In the genomic region with DNA sequence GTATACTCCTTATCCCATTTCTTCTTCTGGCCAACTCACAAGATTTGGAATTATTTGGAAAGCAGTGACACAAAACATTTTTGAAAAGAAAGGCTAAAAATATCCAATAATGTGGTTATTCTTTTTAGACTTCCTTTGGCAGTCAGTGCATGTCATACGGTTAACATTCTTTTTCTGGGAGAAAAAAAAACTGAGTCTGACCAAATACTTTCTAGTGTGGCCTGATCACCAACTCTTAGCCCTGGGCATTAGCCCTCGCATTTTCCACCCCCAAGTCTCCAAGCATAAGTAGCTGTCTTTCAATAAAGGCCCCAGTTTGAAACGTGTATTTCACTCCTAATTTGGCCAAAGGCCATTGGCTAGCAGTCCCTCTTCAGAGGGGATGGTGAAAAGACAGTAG, we compare ENCODE assay signal across 12 cellular contexts. TPM values are rescaled to one million over a fixed set of nuclear protein-coding genes. Genes with fewer than 3 reads are reported as not detected.
A peak's percentile ranks its signal among the peaks of the same experiment; 100 is the strongest.
DNase-seq lines count a peak whose midpoint lies in the region; ATAC-seq, FAIRE-seq and TF ChIP-seq lines count a peak whose summit lies in the region.
"Had no signal": no experiment of that assay in that cellular context is flagged by ENCODE, and none has a peak within 500 bp of the region (broad histone marks: within the 10 kb centered on the region; RNA-seq: fewer than 3 reads in every experiment).

No MANE protein-coding gene starts in this region.

- TF ChIP-seq CTCF in MCF 10A (IDR thresholded peaks at IDR 0.05; ENCODE audit: unreplicated experiment), result no peak
- TF ChIP-seq CTCF in mammary epithelial cell (conservative IDR thresholded peaks at IDR 0.05 in 1 of 2, IDR thresholded peaks at IDR 0.05 in 1 of 2; ENCODE audit: extremely low read depth in 1 of 2, insufficient read depth in 1 of 2, low read depth in 1 of 2, low read length in 2 of 2), result no peak
- no peak for TF ChIP-seq CTCF in K562 (IDR thresholded peaks at IDR 0.05 in 2 of 3, conservative IDR thresholded peaks at IDR 0.05 in 1 of 3; ENCODE audit: insufficient read depth in 2 of 3, low read depth in 1 of 3, low read length in 3 of 3)

- H3K4me2 ChIP-seq in mammary epithelial cell (ENCODE audit: insufficient read depth, low read depth, low read length), result no peak overlapping the region
- H3K4me2 ChIP-seq in K562 (ENCODE audit: insufficient read depth, low read length), result no peak overlapping the region
- H3K4me2 ChIP-seq: smooth muscle cell had no signal

- POLR2A ChIA-PET in MCF 10A (lab: Yijun Ruan, JAX) (interaction anchor here (0.8 to 1.2 kb wide), 2 partner anchors 9 to 11 kb away, joined by 3 to 7 read pairs; no protein-coding TSS in a partner anchor), K562 (lab: Yijun Ruan, JAX) (interaction anchor here (0.5 to 1.4 kb wide), 3 partner anchors 9 to 99 kb away, joined by 3 to 4 read pairs (median 3); no protein-coding TSS in a partner anchor)

- ATAC-seq in K562, result no peak

- H3K4me1 ChIP-seq in mammary epithelial cell (ENCODE audit: insufficient read depth, low read length), result peaks cover 14% of the 10 kb centered on the region
- peaks cover 8 to 17% of the 10 kb centered on the region in 2 experiments for H3K4me1 ChIP-seq in K562 (replicated peaks in 1 of 2; ENCODE audit: control insufficient read depth in 2 of 2, insufficient read depth in 2 of 2, low read length in 2 of 2)
- peaks cover 14 to 39% of the 10 kb centered on the region in 2 donors for H3K4me1 ChIP-seq in muscle layer of duodenum (ENCODE audit: control insufficient read depth in 1 of 2, insufficient read depth in 2 of 2, low read length in 2 of 2)
- no peaks in the 10 kb centered on the region for H3K4me1 ChIP-seq in urinary bladder (ENCODE audit: insufficient read depth)

- no peak for DNase-seq in MCF 10A (ENCODE audit: unreplicated experiment)
- no peak for DNase-seq in mammary epithelial cell
- peak in 2 of 4 experiments; percentile 11 to 23 for DNase-seq in K562 (ENCODE audit: extremely low read depth in 1 of 4, low spot score in 3 of 4)
- DNase-seq in stimulated activated CD4-positive, alpha-beta T cell treated with anti-CD3 and anti-CD28 coated beads, Interleukin-1b, Interleukin-23, amount 100 ng/mL, for 48 hours, result no peak
- no peak for DNase-seq in frontal cortex (ENCODE audit: low spot score in 2 of 2)
- no peak for DNase-seq in DMS79 (lab: John Stamatoyannopoulos, UW)
- DNase-seq: activated CD4-positive, alpha-beta T cell treated with anti-CD3 and anti-CD28 coated beads, Interleukin-2, amount 10 ng/mL, durations not matched to agents 7 days and 5 days; AML-193; NCI-H146 had no signal

- TF ChIP-seq RAD21 in K562 (CRISPR knock-in tag; conservative IDR thresholded peaks at IDR 0.05 in 1 of 2, IDR thresholded peaks at IDR 0.05 in 1 of 2), result no peak

- WGBS in mammary epithelial cell (ENCODE audit: low coverage, missing lambda C conversion rate), result 29% methylated on average over 3 of the region's 3 CpGs
- 59% methylated on average over 3 of the region's 3 CpGs for WGBS in K562 (ENCODE audit: insufficient coverage, low coverage, missing lambda C conversion rate)
- 15% methylated on average over 3 of the region's 3 CpGs for WGBS in urinary bladder

- intact Hi-C loops in MCF 10A (cut with micrococcal nuclease) (no loop called here), mammary epithelial cell (cut with micrococcal nuclease) (no loop called here), K562 (cut with micrococcal nuclease) (loop anchor here (10.0 kb wide), 1 partner anchor 1591 kb away; no protein-coding TSS in a partner anchor)

- FAIRE-seq in K562 (lab: Jason Lieb, UNC), result no peak
- no peak for FAIRE-seq in frontal cortex (lab: Jason Lieb, UNC)

- H3K9me3 ChIP-seq in mammary epithelial cell (replicated peaks; ENCODE audit: insufficient read depth, low read length) (no peaks in the 10 kb centered on the region), K562 (replicated peaks; ENCODE audit: control insufficient read depth, insufficient read depth, low read depth, low read length) (no peaks in the 10 kb centered on the region; the same call in 1 of the 2 replicates), muscle layer of duodenum (ENCODE audit: control insufficient read depth in 1 of 2, low read length in 2 of 2) (no peaks in the 10 kb centered on the region)

- no peak for TF ChIP-seq EP300 in K562 (IDR thresholded peaks at IDR 0.05; ENCODE audit: low read length)

- no peaks in the 10 kb centered on the region for H3K9me1 ChIP-seq in K562 (ENCODE audit: control insufficient read depth, insufficient read depth, low read length)

- dilution Hi-C loops in mammary epithelial cell (cut with HindIII; ENCODE audit: low sequenced_read_pairs), result no loop called here

- peaks cover 24% of the 10 kb centered on the region for H3K4me1 Mint-ChIP-seq in MCF 10A (ENCODE audit: insufficient read depth, unreplicated experiment)

- H3K27ac ChIP-seq in mammary epithelial cell (ENCODE audit: insufficient read depth, low read depth, low read length) (no peak overlapping the region), K562 (ENCODE audit: extremely low read depth, low read depth, low read length) (peak overlapping the region; percentile 14; the same call in 1 of the 3 replicates), muscle layer of duodenum (ENCODE audit: low read length) (peak overlapping the region; percentile 60), urinary bladder (ENCODE audit: low read depth) (peak overlapping the region; percentile 10)

- H3K9me3 Mint-ChIP-seq in MCF 10A (ENCODE audit: unreplicated experiment), result no peaks in the 10 kb centered on the region
- H3K9me3 Mint-ChIP-seq: activated CD4-positive, alpha-beta T cell treated with anti-CD3 and anti-CD28 coated beads, Interleukin-2, amount 10 ng/mL, durations not matched to agents 7 days and 5 days had no signal

- H3K36me3 ChIP-seq in mammary epithelial cell (ENCODE audit: insufficient read depth, low read length), result no peaks in the 10 kb centered on the region
- H3K36me3 ChIP-seq in K562 (ENCODE audit: control insufficient read depth, insufficient read depth, low read length), result peaks cover 48% of the 10 kb centered on the region; the same call in 1 of the 3 replicates
- H3K36me3 ChIP-seq in muscle layer of duodenum (ENCODE audit: control insufficient read depth in 1 of 2, insufficient read depth in 2 of 2, low read length in 2 of 2), result no peaks in the 10 kb centered on the region
- H3K36me3 ChIP-seq in urinary bladder (ENCODE audit: insufficient read depth), result no peaks in the 10 kb centered on the region

- peaks cover 23% of the 10 kb centered on the region for H3K36me3 Mint-ChIP-seq in MCF 10A (ENCODE audit: insufficient read depth, unreplicated experiment)

- no peaks in the 10 kb centered on the region for H3K27me3 ChIP-seq in mammary epithelial cell (ENCODE audit: insufficient read depth, low read length)
- no peaks in the 10 kb centered on the region for H3K27me3 ChIP-seq in K562 (ENCODE audit: control insufficient read depth in 2 of 2, insufficient read depth in 2 of 2, low read length in 2 of 2)
- H3K27me3 ChIP-seq in muscle layer of duodenum (ENCODE audit: low read depth, low read length), result no peaks in the 10 kb centered on the region

- TF ChIP-seq POLR2A in K562 (conservative IDR thresholded peaks at IDR 0.05), result no peak

- no peak overlapping the region for H3K4me3 Mint-ChIP-seq in MCF 10A (ENCODE audit: unreplicated experiment)
- H3K4me3 Mint-ChIP-seq: activated CD4-positive, alpha-beta T cell treated with anti-CD3 and anti-CD28 coated beads, Interleukin-2, amount 10 ng/mL, durations not matched to agents 7 days and 5 days had no signal

- H4K20me1 ChIP-seq in mammary epithelial cell (ENCODE audit: insufficient read depth, low read length) (no peaks in the 10 kb centered on the region), K562 (replicated peaks; ENCODE audit: control insufficient read depth, insufficient read depth, low read length) (no peaks in the 10 kb centered on the region)

- H3K4me3 ChIP-seq in mammary epithelial cell (replicated peaks in 1 of 3; ENCODE audit: insufficient read depth in 1 of 3, low read depth in 2 of 3, low read length in 3 of 3) (no peak overlapping the region), K562 (no peak overlapping the region), muscle layer of duodenum (ENCODE audit: low read depth in 1 of 2, low read length in 2 of 2) (no peak overlapping the region), urinary bladder (ENCODE audit: low read depth, low read length) (no peak overlapping the region)
- H3K4me3 ChIP-seq: smooth muscle cell had no signal

- in situ Hi-C loops in mammary epithelial cell (cut with MboI; ENCODE audit: low sequenced_read_pairs in 2 of 2) (loop anchor here in 1 of 2 donors (10.0 kb wide), 1 partner anchor 59 kb away; no protein-coding TSS in a partner anchor), K562 (cut with MboI) (no loop called here)

- BruUV-seq in MCF 10A (replicated peaks; lab: Mats Ljungman, UMichigan) (no TSS peak), mammary epithelial cell (replicated peaks; lab: Mats Ljungman, UMichigan) (no TSS peak), K562 (replicated peaks; lab: Mats Ljungman, UMichigan) (no TSS peak)

- no peaks in the 10 kb centered on the region for H3K27me3 Mint-ChIP-seq in MCF 10A (ENCODE audit: insufficient read depth, unreplicated experiment)
- H3K27me3 Mint-ChIP-seq: activated CD4-positive, alpha-beta T cell treated with anti-CD3 and anti-CD28 coated beads, Interleukin-2, amount 10 ng/mL, durations not matched to agents 7 days and 5 days had no signal

- H3K79me2 ChIP-seq in mammary epithelial cell (ENCODE audit: insufficient read depth, low read length), result peaks cover 96% of the 10 kb centered on the region
- peaks cover 99% of the 10 kb centered on the region for H3K79me2 ChIP-seq in K562 (ENCODE audit: control insufficient read depth, insufficient read depth, low read length)

- H3K9ac ChIP-seq in mammary epithelial cell (ENCODE audit: insufficient read depth, low read length), result no peak overlapping the region
- no peak overlapping the region for H3K9ac ChIP-seq in K562 (ENCODE audit: insufficient read depth in 1 of 2, low read depth in 2 of 2, low read length in 2 of 2)

- no peak overlapping the region for H2AFZ ChIP-seq in mammary epithelial cell (ENCODE audit: low read depth, low read length)
- H2AFZ ChIP-seq in K562 (ENCODE audit: low read depth, low read length), result no peak overlapping the region

- CTCF ChIA-PET in MCF 10A (lab: Yijun Ruan, JAX) (interaction anchor here (0.9 to 2.7 kb wide), 5 partner anchors 13 to 82 kb away, joined by 3 to 9 read pairs (median 6); no protein-coding TSS in a partner anchor), mammary epithelial cell (lab: Charles Lee; ENCODE audit: low non-redundant PET) (no interaction called here), K562 (lab: Yijun Ruan, JAX; ENCODE audit: low intra/inter-chr PET ratio) (no interaction called here)

- H3K27ac Mint-ChIP-seq in MCF 10A (ENCODE audit: low read depth, unreplicated experiment), result peak overlapping the region; percentile 42
- H3K27ac Mint-ChIP-seq: activated CD4-positive, alpha-beta T cell treated with anti-CD3 and anti-CD28 coated beads, Interleukin-2, amount 10 ng/mL, durations not matched to agents 7 days and 5 days had no signal

RNA-seq across cellular contexts. Expression of a gene that starts 5.9 kb away (rescaled TPM):
- 30.5 and 30.6 TPM in 2 replicates for total RNA-seq in MCF 10A (2022)
- 10 to 100 TPM; 23.0 to 24.3 TPM for total RNA-seq in mammary epithelial cell
- 14.0 TPM for polyA plus RNA-seq in mammary epithelial cell
- polyA minus RNA-seq in mammary epithelial cell, result 10.4 TPM
- 7.4 and 11.3 TPM in 2 replicates for total RNA-seq in K562 (2011; cell fraction: chromatin; rRNA removed; ENCODE audit: low replicate concordance)
- total RNA-seq in K562 (2011; cell fraction: nucleolus; rRNA removed), result 6.5 and 7.0 TPM in 2 replicates
- 12.8 and 16.6 TPM in 2 replicates for total RNA-seq in K562 (2011; cell fraction: nucleoplasm; rRNA removed)
- total RNA-seq in K562 (2014; rRNA removed), result 13.4 and 14.0 TPM in 2 replicates
- 20.2 and 23.5 TPM in 2 replicates for total RNA-seq in K562 (2014; rRNA removed; fragmentation: Illumina TruSeq; extraction: Trizol)
- total RNA-seq in K562 (2015; rRNA removed; fragmentation: Illumina TruSeq; extraction: Trizol), result 20.9 and 22.4 TPM in 2 replicates
- 35.9 and 39.2 TPM in 2 replicates for total RNA-seq in K562 (2021)
- polyA plus RNA-seq in K562 (2011; rRNA removed), result 19.9 and 28.7 TPM in 2 replicates
- 12.9 and 15.7 TPM in 2 replicates for polyA plus RNA-seq in K562 (2011; cell fraction: cytosol; rRNA removed)
- 5.6 and 7.4 TPM in 2 replicates for polyA plus RNA-seq in K562 (2011; cell fraction: nucleus; rRNA removed)
- polyA plus RNA-seq in K562 (2012), result 13.8 and 16.0 TPM in 2 replicates
- polyA plus RNA-seq in K562 (2014; fragmentation: Illumina TruSeq; extraction: Trizol), result 22.6 and 23.4 TPM in 2 replicates
- 1 to 10 TPM; 3.7 to 4.3 TPM for polyA plus RNA-seq in K562 (2014; fragmentation: Nextera tagmentation; extraction: Ambion mirVana)
- polyA plus RNA-seq in K562 (2014; rRNA removed), result 18.9 and 19.1 TPM in 2 replicates
- 31.7 and 36.8 TPM in 2 replicates for polyA minus RNA-seq in K562 (2011; rRNA and poly(A)+ RNA removed)
- 15.4 and 26.3 TPM in 2 replicates for polyA minus RNA-seq in K562 (2011; cell fraction: cytosol; rRNA and poly(A)+ RNA removed)
- polyA minus RNA-seq in K562 (2011; cell fraction: nucleus; rRNA and poly(A)+ RNA removed), result 2.8 and 6.1 TPM in 2 replicates
- 50.4 TPM for total RNA-seq in urinary bladder
- 112 TPM for polyA plus RNA-seq in urinary bladder
- total RNA-seq in frontal cortex, result 5.7 TPM
